In genomic region chr11:16986434-16987204, GRCh38 we compare ENCODE assay signal across 9 cellular contexts. TPM values are rescaled to one million over a fixed set of nuclear protein-coding genes. Genes with fewer than 3 reads are reported as not detected.
DNase-seq lines count a peak whose midpoint lies in the region; ATAC-seq and TF ChIP-seq lines count a peak whose summit lies in the region.
"Had no signal": no experiment of that assay in that cellular context is flagged by ENCODE, and none has a peak within 500 bp of the region (broad histone marks: within the 10 kb centered on the region; RNA-seq: fewer than 3 reads in every experiment).

No MANE protein-coding gene starts in this region.

- intact Hi-C loops in sigmoid colon (cut with DNase I), result no loop called here

- peak; percentile 50 for DNase-seq in activated naive CD4-positive, alpha-beta T cell treated with Interleukin-2 at 50 U/mL for 16 hours
- DNase-seq in activated naive CD4-positive, alpha-beta T cell (lab: John Stamatoyannopoulos, UW), result no peak
- DNase-seq in SW480 (ENCODE audit: low spot score) (peak; percentile 37), amniotic stem cell (lab: John Stamatoyannopoulos, UW) (no peak), sigmoid colon (no peak)
- peak; percentile 54 for DNase-seq in central memory CD4-positive, alpha-beta T cell
- peak; percentile 70 for DNase-seq in stimulated activated CD4-positive, alpha-beta T cell treated with anti-CD3 and anti-CD28 coated beads, Interleukin-15, amount 100 ng/mL, for 24 hours

- H3K9me3 ChIP-seq in sigmoid colon, result no peaks in the 10 kb centered on the region
- H3K9me3 ChIP-seq: thoracic aorta had no signal

- ATAC-seq in HG02981 (IDR thresholded peaks at IDR 0.05; ENCODE audit: unreplicated experiment), result peak; percentile 95

- TF ChIP-seq CTCF in sigmoid colon (IDR thresholded peaks at IDR 0.05), result peak in 1 of 4 experiments; percentile 9

- peak overlapping the region in 2 of 4 donors; percentile 17 to 55 for H3K27ac ChIP-seq in sigmoid colon
- H3K27ac ChIP-seq: thoracic aorta had no signal

- no peaks in the 10 kb centered on the region for H3K27me3 ChIP-seq in sigmoid colon

- TF ChIP-seq EP300 in sigmoid colon (IDR thresholded peaks at IDR 0.05), result no peak

- no peak for TF ChIP-seq POLR2A in sigmoid colon (IDR thresholded peaks at IDR 0.05)

- 10 to 32% methylated on average over 5 of the region's 5 CpGs for WGBS in sigmoid colon, 2 donors

- H3K36me3 ChIP-seq in sigmoid colon, result no peaks in the 10 kb centered on the region
- H3K36me3 ChIP-seq: thoracic aorta had no signal

- H3K4me1 ChIP-seq in sigmoid colon, result peaks cover 0 to 11% (median 0%) of the 10 kb centered on the region in 4 donors

- H3K4me3 ChIP-seq in sigmoid colon, result no peak overlapping the region
- H3K4me3 ChIP-seq: thoracic aorta had no signal

RNA-seq across cellular contexts. Expression of gene PLEKHA7, which starts 27.6 kb away (rescaled TPM):
- 10 to 100 TPM in 1 of 4 donors, 1 to 10 TPM in 3; 2.9 to 10.2 (median 4.2) TPM for total RNA-seq in sigmoid colon
- 10 to 100 TPM; 28.2 to 45.3 (median 41.3) TPM for polyA plus RNA-seq in sigmoid colon

Comparison
In these comparisons a context has a peak if more than half of its experiments do, and no peak if none do; other contexts are left out.
1. DNase-seq: peak in activated naive CD4-positive, alpha-beta T cell treated with Interleukin-2 at 50 U/mL for 16 hours (single experiment), SW480 (single experiment), central memory CD4-positive, alpha-beta T cell (single experiment) and stimulated activated CD4-positive, alpha-beta T cell treated with anti-CD3 and anti-CD28 coated beads, Interleukin-15, amount 100 ng/mL, for 24 hours (single experiment); none in activated naive CD4-positive, alpha-beta T cell (0 of 4), amniotic stem cell (single experiment) and sigmoid colon (single experiment).